In genomic region chr3:129052675-129053074, GRCh38 we compare ENCODE assay signal across 10 cellular contexts. TPM values are rescaled to one million over a fixed set of nuclear protein-coding genes. Genes with fewer than 3 reads are reported as not detected.
DNase-seq lines count a peak whose midpoint lies in the region; ATAC-seq and TF ChIP-seq lines count a peak whose summit lies in the region.
"Had no signal": no experiment of that assay in that cellular context is flagged by ENCODE, and none has a peak within 500 bp of the region (broad histone marks: within the 10 kb centered on the region; RNA-seq: fewer than 3 reads in every experiment).

No MANE protein-coding gene starts in this region.

- no peak overlapping the region for H3K18ac ChIP-seq in neuronal stem cell (ENCODE audit: low read length)

- H3K9me3 ChIP-seq in neuronal stem cell (replicated peaks in 1 of 2; ENCODE audit: control insufficient read depth in 2 of 2, insufficient read depth in 1 of 2, low read depth in 1 of 2, low read length in 2 of 2): peaks cover 0 to 7% of the 10 kb centered on the region in 2 donors
- H3K9me3 ChIP-seq: SJSA1 had no signal

- H2BK5ac ChIP-seq in neuronal stem cell (ENCODE audit: low read length): no peak overlapping the region

- H3K14ac ChIP-seq in neuronal stem cell (ENCODE audit: low read length): no peak overlapping the region

- no peak overlapping the region for H2BK120ac ChIP-seq in neuronal stem cell (ENCODE audit: low read depth, low read length)

- no peak overlapping the region for H3K23ac ChIP-seq in neuronal stem cell (ENCODE audit: low read depth, low read length, poor library complexity)

- H2BK12ac ChIP-seq in neuronal stem cell (ENCODE audit: low read length): no peak overlapping the region

- TF ChIP-seq CTCF in fibroblast of pulmonary artery (IDR thresholded peaks at IDR 0.05; ENCODE audit: low read length, missing control alignments): no peak

- ATAC-seq in GM18505 (IDR thresholded peaks at IDR 0.05; ENCODE audit: unreplicated experiment): no peak
- ATAC-seq in GM19395 (IDR thresholded peaks at IDR 0.05; ENCODE audit: unreplicated experiment): no peak

- H3K4me1 ChIP-seq in neuronal stem cell (ENCODE audit: control insufficient read depth in 2 of 2, insufficient read depth in 1 of 2, low read depth in 1 of 2, low read length in 2 of 2): peaks cover 2 to 3% of the 10 kb centered on the region in 2 donors

- no peak overlapping the region for H3K4me2 ChIP-seq in neuronal stem cell (ENCODE audit: insufficient read depth, low read length, poor library complexity, severe bottlenecking)

- no peak overlapping the region for H4K91ac ChIP-seq in neuronal stem cell (ENCODE audit: low read depth, low read length, poor library complexity)

- no peak for TF ChIP-seq POLR2A in GM18505 (IDR thresholded peaks at IDR 0.05; ENCODE audit: borderline replicate concordance, extremely low read depth, insufficient read depth, insufficient read length)

- H3K9ac ChIP-seq in neuronal stem cell (ENCODE audit: low read depth, low read length, poor library complexity): no peak overlapping the region

- H3K4me3 ChIP-seq in fibroblast of pulmonary artery (replicated peaks; ENCODE audit: low read depth, low read length) (no peak overlapping the region), neuronal stem cell (ENCODE audit: low read length in 2 of 2) (no peak overlapping the region)
- H3K4me3 ChIP-seq: SJSA1, tibial nerve had no signal

- DNase-seq in DMS153 treated with DMSO at 0.1 percent for 48 hours (lab: John Stamatoyannopoulos, UW; ENCODE audit: unreplicated experiment) (peak; percentile 49), NCI-H2196 treated with DMSO at 0.1 percent for 48 hours (lab: John Stamatoyannopoulos, UW; ENCODE audit: unreplicated experiment) (peak; percentile 72), fibroblast of pulmonary artery (ENCODE audit: low read depth) (peak; percentile 14), neuronal stem cell (ENCODE audit: low spot score) (no peak), NCI-H510A treated with DMSO at 0.1 percent for 48 hours (lab: John Stamatoyannopoulos, UW) (no peak)
- DNase-seq in stimulated activated naive CD4-positive, alpha-beta T cell treated with Interleukin-2 at 50 U/mL for 16 hours (lab: John Stamatoyannopoulos, UW): no peak

- no peak overlapping the region for H4K8ac ChIP-seq in neuronal stem cell (ENCODE audit: low read depth, low read length)

- no peak overlapping the region for H2BK15ac ChIP-seq in neuronal stem cell (ENCODE audit: low read length)

- no CpG with 5 or more reads among the region's 6 CpGs for WGBS in neuronal stem cell (ENCODE audit: extremely low coverage in 2 of 2, insufficient read length in 2 of 2, insufficient replicate concordance in 1 of 2), 2 donors

- H3K4ac ChIP-seq in neuronal stem cell (ENCODE audit: low read length): no peak overlapping the region

- no peaks in the 10 kb centered on the region for H3K27me3 ChIP-seq in neuronal stem cell (ENCODE audit: control insufficient read depth in 3 of 3, insufficient read depth in 3 of 3, low read depth in 1 of 3, low read length in 3 of 3)
- H3K27me3 ChIP-seq: SJSA1, tibial nerve had no signal

- no peaks in the 10 kb centered on the region for H3K79me1 ChIP-seq in neuronal stem cell (ENCODE audit: low read depth, low read length)

- H3K36me3 ChIP-seq in neuronal stem cell (replicated peaks in 1 of 2; ENCODE audit: control insufficient read depth in 2 of 2, insufficient read depth in 2 of 2, low read length in 2 of 2): no peaks in the 10 kb centered on the region
- H3K36me3 ChIP-seq: SJSA1, tibial nerve had no signal

- H2AK5ac ChIP-seq in neuronal stem cell (ENCODE audit: low read depth, low read length): no peak overlapping the region

- H2AFZ ChIP-seq in neuronal stem cell (ENCODE audit: low read length): peak overlapping the region; percentile 86

- H3K27ac ChIP-seq in neuronal stem cell (replicated peaks; ENCODE audit: low read length): no peak overlapping the region
- H3K27ac ChIP-seq: SJSA1 had no signal

RNA-seq across cellular contexts. Expression of gene GP9, which starts 7.9 kb away (rescaled TPM):
- not detected for polyA plus RNA-seq in neuronal stem cell (2013, experiment 1 of 2)
- polyA plus RNA-seq in neuronal stem cell (2013, experiment 2 of 2): not detected

RNA-seq across cellular contexts. Expression of gene EFCC1, which starts 51.6 kb away (rescaled TPM):
- polyA plus RNA-seq in neuronal stem cell (2013, experiment 1 of 2): 0.96 TPM
- polyA plus RNA-seq in neuronal stem cell (2013, experiment 2 of 2): 0.93 TPM

RNA-seq across cellular contexts. Expression of gene CFAP92, which starts 58.8 kb away (rescaled TPM):
- 5.9 TPM for polyA plus RNA-seq in neuronal stem cell (2013, experiment 1 of 2)
- polyA plus RNA-seq in neuronal stem cell (2013, experiment 2 of 2): 7.3 TPM

Comparison
In these comparisons a context has a peak if more than half of its experiments do, and no peak if none do; other contexts are left out.
1. DNase-seq: peak in DMS153 treated with DMSO at 0.1 percent for 48 hours (single experiment), NCI-H2196 treated with DMSO at 0.1 percent for 48 hours (single experiment) and fibroblast of pulmonary artery (single experiment); none in neuronal stem cell (single experiment), NCI-H510A treated with DMSO at 0.1 percent for 48 hours (single experiment) and stimulated activated naive CD4-positive, alpha-beta T cell treated with Interleukin-2 at 50 U/mL for 16 hours (single experiment).